In the genomic region with DNA sequence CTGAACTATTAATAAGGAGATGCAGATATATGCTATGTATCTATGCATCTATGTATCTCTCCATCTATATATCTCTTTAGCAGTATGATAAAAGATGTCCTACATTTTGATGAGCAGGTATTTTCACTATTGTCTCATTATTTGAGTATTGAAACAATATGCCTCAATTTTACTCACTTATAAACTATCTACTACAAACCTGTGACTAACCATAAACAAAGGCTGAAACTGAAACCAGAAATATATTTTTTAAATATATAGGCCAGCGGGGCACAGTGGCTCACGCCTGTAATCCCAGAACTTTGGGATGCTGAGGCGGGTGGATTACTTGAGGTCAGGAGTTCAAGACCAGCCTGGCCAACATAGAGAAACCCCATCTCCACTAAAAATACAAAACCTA, we compare ENCODE assay signal across 1 cellular context.
TF ChIP-seq lines count a peak whose summit lies in the region.

No MANE protein-coding gene starts in this region.

TF ChIP-seq in WTC11, 78 proteins besides CTCF, POLR2A, EP300 and RAD21 (continued from another document):
- TF ChIP-seq ZNF532 (CRISPR knock-in tag; IDR thresholded peaks at IDR 0.05; ENCODE audit: borderline replicate concordance) (no peak), KAT7 (CRISPR knock-in tag; IDR thresholded peaks at IDR 0.05; ENCODE audit: borderline replicate concordance) (no peak), E2F1 (CRISPR knock-in tag; IDR thresholded peaks at IDR 0.05) (no peak), NFE2L1 (CRISPR knock-in tag; IDR thresholded peaks at IDR 0.05) (no peak), MAX (CRISPR knock-in tag; IDR thresholded peaks at IDR 0.05) (no peak), NR3C1 (CRISPR knock-in tag; conservative IDR thresholded peaks at IDR 0.05; ENCODE audit: low read depth) (no peak), ZNF232 (CRISPR knock-in tag; IDR thresholded peaks at IDR 0.05) (no peak)
- TF ChIP-seq, protein P1, sequence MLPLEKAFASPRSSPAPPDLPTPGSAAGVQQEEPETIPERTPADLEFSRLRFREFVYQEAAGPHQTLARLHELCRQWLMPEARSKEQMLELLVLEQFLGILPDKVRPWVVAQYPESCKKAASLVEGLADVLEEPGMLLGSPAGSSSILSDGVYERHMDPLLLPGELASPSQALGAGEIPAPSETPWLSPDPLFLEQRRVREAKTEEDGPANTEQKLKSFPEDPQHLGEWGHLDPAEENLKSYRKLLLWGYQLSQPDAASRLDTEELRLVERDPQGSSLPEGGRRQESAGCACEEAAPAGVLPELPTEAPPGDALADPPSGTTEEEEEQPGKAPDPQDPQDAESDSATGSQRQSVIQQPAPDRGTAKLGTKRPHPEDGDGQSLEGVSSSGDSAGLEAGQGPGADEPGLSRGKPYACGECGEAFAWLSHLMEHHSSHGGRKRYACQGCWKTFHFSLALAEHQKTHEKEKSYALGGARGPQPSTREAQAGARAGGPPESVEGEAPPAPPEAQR (CRISPR knock-in tag; IDR thresholded peaks at IDR 0.05) = no peak
- TF ChIP-seq, protein P2, sequence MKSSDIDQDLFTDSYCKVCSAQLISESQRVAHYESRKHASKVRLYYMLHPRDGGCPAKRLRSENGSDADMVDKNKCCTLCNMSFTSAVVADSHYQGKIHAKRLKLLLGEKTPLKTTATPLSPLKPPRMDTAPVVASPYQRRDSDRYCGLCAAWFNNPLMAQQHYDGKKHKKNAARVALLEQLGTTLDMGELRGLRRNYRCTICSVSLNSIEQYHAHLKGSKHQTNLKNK (CRISPR knock-in tag; IDR thresholded peaks at IDR 0.05) = no peak
